In the genomic region with DNA sequence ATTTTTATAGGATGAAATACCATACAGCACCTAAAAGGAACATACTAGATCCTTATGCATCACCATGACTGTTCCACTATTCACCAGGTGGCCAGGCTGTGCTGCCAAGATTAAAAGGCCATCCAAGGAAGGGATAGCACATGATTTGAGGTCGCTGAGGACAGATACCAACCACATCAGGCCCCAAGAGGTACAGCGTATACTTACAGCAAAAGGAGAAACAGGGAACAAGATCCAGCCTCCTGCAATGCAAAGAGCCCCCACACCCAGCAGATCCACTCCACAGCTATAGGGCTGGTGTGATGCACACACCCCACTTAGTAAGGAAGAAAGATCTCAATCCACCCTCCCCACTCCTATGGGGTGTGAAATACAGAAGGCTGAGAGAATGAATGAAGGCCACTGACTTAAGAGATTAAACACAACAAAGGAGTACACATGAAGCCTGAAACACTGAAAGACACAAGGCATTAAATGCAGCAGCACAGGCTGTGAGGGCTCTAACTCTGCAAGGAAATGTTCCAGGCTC, we compare ENCODE assay signal across 8 cellular contexts. TPM values are rescaled to one million over a fixed set of nuclear protein-coding genes. Genes with fewer than 3 reads are reported as not detected.
A peak's percentile ranks its signal among the peaks of the same experiment; 100 is the strongest.
DNase-seq lines count a peak whose midpoint lies in the region; ATAC-seq and TF ChIP-seq lines count a peak whose summit lies in the region.

No MANE protein-coding gene starts in this region.

- ATAC-seq in GM21786 (IDR thresholded peaks at IDR 0.05; ENCODE audit: unreplicated experiment) (peak; percentile 15), HG03521 (IDR thresholded peaks at IDR 0.05; ENCODE audit: unreplicated experiment) (no peak), GM21619 (IDR thresholded peaks at IDR 0.05; ENCODE audit: unreplicated experiment) (no peak)

- TF ChIP-seq CTCF in AG10803 (conservative IDR thresholded peaks at IDR 0.05; ENCODE audit: low read length) (no peak), VCaP (conservative IDR thresholded peaks at IDR 0.05) (no peak)

- peak overlapping the region; percentile 68 for H3K4me3 ChIP-seq in AG10803 (ENCODE audit: low read length)

- DNase-seq in AG10803 (ENCODE audit: low read depth) = no peak
- DNase-seq in globus pallidus (ENCODE audit: low spot score) = peak; percentile 10
- peak; percentile 4 for DNase-seq in renal cortical epithelial cell (ENCODE audit: low read depth)
- DNase-seq in cortex of kidney (lab: John Stamatoyannopoulos, UW) = no peak

- peak overlapping the region; percentile 92 for H3K27ac ChIP-seq in VCaP

RNA-seq across cellular contexts. Expression of a gene that starts 32.0 kb away (rescaled TPM):
- 4.0 and 17.9 TPM in 2 replicates for total RNA-seq in renal cortical epithelial cell

RNA-seq across cellular contexts. Expression of a gene that starts 45.5 kb away (rescaled TPM):
- 3.3 and 12.2 TPM in 2 replicates for total RNA-seq in renal cortical epithelial cell

Comparison
In these comparisons a context has a peak if more than half of its experiments do, and no peak if none do; other contexts are left out.
1. DNase-seq: peak in globus pallidus (single experiment) and renal cortical epithelial cell (single experiment); none in AG10803 (single experiment) and cortex of kidney (single experiment).